ENCODE assay signal across 36 cellular contexts in genomic region chr13:112810608-112811007, GRCh38.
"Had no signal": no experiment of that assay in that cellular context is flagged by ENCODE, and none has a peak within 500 bp of the region (broad histone marks: within the 10 kb centered on the region; RNA-seq: fewer than 3 reads in every experiment).

No MANE protein-coding gene starts in this region.

- H3K36me3 ChIP-seq: adrenal gland, brain microvascular endothelial cell, breast epithelium had no signal

- H3K27me3 Mint-ChIP-seq: activated B cell treated with CpG ODN at 0.5 μM for 24 hours; activated CD4-positive, alpha-beta memory T cell treated with anti-CD3 and anti-CD28 coated beads for 36 hours; activated CD4-positive, alpha-beta T cell treated with anti-CD3 and anti-CD28 coated beads, Interleukin-2, amount 10 ng/mL, durations not matched to agents 24 days and 14 days; activated CD8-positive, alpha-beta T cell treated with anti-CD3 and anti-CD28 coated beads for 36 hours; activated naive CD8-positive, alpha-beta T cell treated with anti-CD3 and anti-CD28 coated beads for 36 hours; activated T-helper 17 cell treated with anti-CD3 and anti-CD28 coated beads, Interleukin-2, amount 50 U/mL, for 72 hours had no signal

- H3K4me3 Mint-ChIP-seq: activated B cell treated with CpG ODN at 0.5 μM for 24 hours; activated CD4-positive, alpha-beta memory T cell treated with anti-CD3 and anti-CD28 coated beads for 36 hours; activated CD4-positive, alpha-beta T cell treated with anti-CD3 and anti-CD28 coated beads, Interleukin-2, amount 10 ng/mL, durations not matched to agents 24 days and 14 days; activated CD8-positive, alpha-beta T cell treated with anti-CD3 and anti-CD28 coated beads for 36 hours; activated naive CD4-positive, alpha-beta T cell treated with anti-CD3 and anti-CD28 coated beads for 36 hours; activated naive CD8-positive, alpha-beta T cell treated with anti-CD3 and anti-CD28 coated beads for 36 hours; activated T-cell treated with anti-CD3 and anti-CD28 coated beads, Interleukin-2, amount 50 U/mL, for 4 hours; activated T-cell treated with anti-CD3 and anti-CD28 coated beads, Interleukin-2, amount 50 U/mL, for 72 hours; activated T-helper 1 cell treated with anti-CD3 and anti-CD28 coated beads, Interleukin-12 subunit alpha, Interleukin-12 subunit beta, Interleukin-2, Interleukin-4 antibody, amounts not matched to agents 30 ng/mL and 10 ng/mL and 1 ng/mL, durations not matched to agents 14 hours and 24 hours and 36 hours; activated T-helper 17 cell treated with anti-CD3 and anti-CD28 coated beads, Interleukin-2, amount 50 U/mL, for 72 hours; T-helper 1 cell treated with Interleukin-12 subunit alpha and Interleukin-12 subunit beta and Interleukin-4 antibody, amounts not matched to agents 30 μg/mL and 1 μg/mL, for 36 hours; T-helper 2 cell treated with Interferon-gamma antibody and Interleukin-4, amounts not matched to agents 5 μg/mL and 100 μg/mL, for 36 hours had no signal

- H3K27ac Mint-ChIP-seq: activated B cell treated with CpG ODN at 0.5 μM for 24 hours; activated CD4-positive, alpha-beta memory T cell treated with anti-CD3 and anti-CD28 coated beads for 36 hours; activated CD4-positive, alpha-beta T cell treated with anti-CD3 and anti-CD28 coated beads, Interleukin-2, amount 10 ng/mL, durations not matched to agents 24 days and 14 days; activated CD8-positive, alpha-beta T cell treated with anti-CD3 and anti-CD28 coated beads for 36 hours; activated naive CD4-positive, alpha-beta T cell treated with anti-CD3 and anti-CD28 coated beads for 36 hours; activated naive CD8-positive, alpha-beta T cell treated with anti-CD3 and anti-CD28 coated beads for 36 hours; activated T-cell treated with anti-CD3 and anti-CD28 coated beads, Interleukin-2, amount 50 U/mL, for 72 hours; activated T-helper 1 cell treated with anti-CD3 and anti-CD28 coated beads, Interleukin-12 subunit alpha, Interleukin-12 subunit beta, Interleukin-2, Interleukin-4 antibody, amounts not matched to agents 30 ng/mL and 10 ng/mL and 1 ng/mL, durations not matched to agents 14 hours and 24 hours and 36 hours; activated T-helper 17 cell treated with anti-CD3 and anti-CD28 coated beads, Interleukin-2, amount 50 U/mL, for 72 hours; T-helper 1 cell treated with Interleukin-12 subunit alpha and Interleukin-12 subunit beta and Interleukin-4 antibody, amounts not matched to agents 30 μg/mL and 1 μg/mL, for 36 hours; T-helper 2 cell treated with Interferon-gamma antibody and Interleukin-4, amounts not matched to agents 5 μg/mL and 100 μg/mL, for 36 hours had no signal

- H3K4me1 ChIP-seq: body of pancreas, breast epithelium had no signal

- H3K4me3 ChIP-seq: adrenal gland, body of pancreas, breast epithelium had no signal

- H3K9me3 Mint-ChIP-seq: activated CD4-positive, alpha-beta T cell treated with anti-CD3 and anti-CD28 coated beads, Interleukin-2, amount 10 ng/mL, durations not matched to agents 24 days and 14 days; activated CD8-positive, alpha-beta T cell treated with anti-CD3 and anti-CD28 coated beads for 36 hours; activated naive CD4-positive, alpha-beta T cell treated with anti-CD3 and anti-CD28 coated beads for 36 hours; activated naive CD4-positive, alpha-beta T cell treated with anti-CD3 and anti-CD28 coated beads, Interleukin-2, amount 50 U/mL, for 72 hours; activated naive CD8-positive, alpha-beta T cell treated with anti-CD3 and anti-CD28 coated beads for 36 hours; activated T-cell treated with anti-CD3 and anti-CD28 coated beads, Interleukin-2, amount 50 U/mL, for 4 hours; activated T-cell treated with anti-CD3 and anti-CD28 coated beads, Interleukin-2, amount 50 U/mL, for 72 hours; activated T-helper 17 cell treated with anti-CD3 and anti-CD28 coated beads, Interleukin-2, amount 50 U/mL, for 72 hours; T-helper 1 cell treated with Interleukin-12 subunit alpha and Interleukin-12 subunit beta and Interleukin-4 antibody, amounts not matched to agents 30 μg/mL and 1 μg/mL, for 36 hours; T-helper 2 cell treated with Interferon-gamma antibody and Interleukin-4, amounts not matched to agents 5 μg/mL and 100 μg/mL, for 36 hours had no signal

- H3K4me1 Mint-ChIP-seq: activated B cell treated with CpG ODN at 0.5 μM for 24 hours; activated CD4-positive, alpha-beta T cell treated with anti-CD3 and anti-CD28 coated beads, Interleukin-2, amount 10 ng/mL, durations not matched to agents 24 days and 14 days; activated naive CD8-positive, alpha-beta T cell treated with anti-CD3 and anti-CD28 coated beads for 36 hours; activated T-helper 17 cell treated with anti-CD3 and anti-CD28 coated beads, Interleukin-2, amount 50 U/mL, for 72 hours had no signal

- H3K27ac ChIP-seq: adrenal gland, body of pancreas, brain microvascular endothelial cell, breast epithelium, VCaP had no signal

- H3K9me3 ChIP-seq: adrenal gland, body of pancreas, breast epithelium had no signal

- DNase-seq: activated B cell treated with CpG ODN at 0.5 μM for 24 hours; activated CD4-positive, alpha-beta memory T cell treated with anti-CD3 and anti-CD28 coated beads for 36 hours; activated CD4-positive, alpha-beta T cell treated with anti-CD3 and anti-CD28 coated beads for 4 hours; activated CD4-positive, alpha-beta T cell treated with anti-CD3 and anti-CD28 coated beads, Interleukin-2, amount 10 ng/mL, durations not matched to agents 24 days and 14 days; activated CD4-positive, alpha-beta T cell treated with anti-CD3 and anti-CD28 coated beads, Interleukin-2, amount 50 U/mL, for 1 hour; activated CD4-positive, alpha-beta T cell treated with anti-CD3 and anti-CD28 coated beads, Interleukin-2, amount 50 U/mL, for 4 hours; activated CD4-positive, CD25-positive, alpha-beta regulatory T cell treated with anti-CD3 and anti-CD28 coated beads, Interleukin-2, amount 50 U/mL, for 72 hours; activated CD8-positive, alpha-beta memory T cell treated with anti-CD3 and anti-CD28 coated beads, Interleukin-2, amount 50 U/mL, for 4 hours; activated CD8-positive, alpha-beta T cell treated with anti-CD3 and anti-CD28 coated beads for 36 hours; activated effector memory CD4-positive, alpha-beta T cell treated with anti-CD3 and anti-CD28 coated beads, Interleukin-2, amount 50 U/mL, for 16 hours; activated gamma-delta T cell treated with Interleukin-2 at 50 U/mL for 16 hours; activated naive CD4-positive, alpha-beta T cell; activated naive CD4-positive, alpha-beta T cell treated with anti-CD3 and anti-CD28 coated beads for 36 hours; activated naive CD4-positive, alpha-beta T cell treated with anti-CD3 and anti-CD28 coated beads, Interleukin-2, amount 50 U/mL, for 16 hours; activated naive CD8-positive, alpha-beta T cell treated with anti-CD3 and anti-CD28 coated beads for 36 hours; activated T-cell treated with anti-CD3 and anti-CD28 coated beads for 4 hours; activated T-cell treated with anti-CD3 and anti-CD28 coated beads, Interleukin-2, amount 50 U/mL, for 1 hour; activated T-cell treated with anti-CD3 and anti-CD28 coated beads, Interleukin-2, amount 50 U/mL, for 4 hours; activated T-cell treated with anti-CD3 and anti-CD28 coated beads, Interleukin-2, amount 50 U/mL, for 72 hours; amniotic stem cell; aorta; body of pancreas; brain microvascular endothelial cell; central memory CD4-positive, alpha-beta T cell; SW 1271; T-helper 1 cell; T-helper 2 cell; T-helper 9 cell had no signal

- H3K27me3 ChIP-seq: adrenal gland, body of pancreas, brain microvascular endothelial cell, breast epithelium had no signal
